In the genomic region with DNA sequence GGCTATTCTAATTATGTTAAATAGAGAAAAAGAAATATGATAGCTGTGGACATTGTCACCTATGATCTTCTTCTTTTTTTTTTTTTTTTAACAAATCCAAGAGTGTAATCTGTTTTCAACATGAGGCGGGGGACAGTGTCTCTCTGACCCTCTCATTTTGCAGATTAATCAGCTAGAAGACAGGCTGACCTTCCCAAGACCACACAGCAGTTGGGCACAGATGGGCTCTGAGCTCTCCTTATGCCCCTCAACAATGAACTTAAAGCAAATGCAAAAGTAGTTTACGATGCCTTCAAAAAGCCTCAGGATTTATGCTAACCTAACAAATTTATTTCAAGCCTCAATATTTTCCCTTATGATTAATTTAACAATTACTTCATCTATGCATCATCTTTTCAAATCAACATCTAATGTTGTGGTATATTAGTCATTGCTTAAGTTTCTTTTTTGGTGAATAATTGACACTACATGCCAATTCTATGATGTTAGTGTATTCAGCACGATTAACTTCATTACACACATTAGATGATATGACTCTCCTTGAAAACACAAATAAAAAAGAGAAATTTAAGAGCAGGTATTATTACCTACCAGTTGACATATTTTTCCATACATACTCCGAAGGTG, we compare ENCODE assay signal across 14 cellular contexts. TPM values are rescaled to one million over a fixed set of nuclear protein-coding genes. Genes with fewer than 3 reads are reported as not detected.
DNase-seq lines count a peak whose midpoint lies in the region; ATAC-seq and TF ChIP-seq lines count a peak whose summit lies in the region.
"Had no signal": no experiment of that assay in that cellular context is flagged by ENCODE, and none has a peak within 500 bp of the region (broad histone marks: within the 10 kb centered on the region; RNA-seq: fewer than 3 reads in every experiment).

No MANE protein-coding gene starts in this region.

- no peak overlapping the region for H3K4me3 Mint-ChIP-seq in chondrocyte (ENCODE audit: unreplicated experiment)

- H3K9me3 Mint-ChIP-seq in chondrocyte (ENCODE audit: low read depth) = no peaks in the 10 kb centered on the region

- peak; percentile 5 for DNase-seq in NCI-H82 (lab: John Stamatoyannopoulos, UW)
- no peak for DNase-seq in NCI-H82 treated with DMSO at 0.1 percent for 48 hours (lab: John Stamatoyannopoulos, UW; ENCODE audit: unreplicated experiment)
- DNase-seq in NCI-H226 = peak; percentile 37
- no peak for DNase-seq in chondrocyte (ENCODE audit: low spot score)
- DNase-seq in MG63 = no peak
- no peak for DNase-seq in germinal center (ENCODE audit: low spot score)
- DNase-seq: 8988T, DND-41, esophagus squamous epithelium, left colon, NCI-H1417, NCI-H526 treated with DMSO at 0.1 percent for 48 hours had no signal

- H3K4me3 ChIP-seq in neutrophil (ENCODE audit: low read depth in 1 of 2, low read length in 1 of 2) = peak overlapping the region; percentile 3 to 46
- H3K4me3 ChIP-seq in MG63 = no peak overlapping the region
- H3K4me3 ChIP-seq: esophagus squamous epithelium had no signal

- no peaks in the 10 kb centered on the region for H3K36me3 Mint-ChIP-seq in chondrocyte (ENCODE audit: low read depth)

- no peaks in the 10 kb centered on the region for H3K36me3 ChIP-seq in neutrophil
- H3K36me3 ChIP-seq in MG63 = no peaks in the 10 kb centered on the region
- H3K36me3 ChIP-seq: esophagus squamous epithelium had no signal

- peak overlapping the region; percentile 99 for H3K27ac ChIP-seq in neutrophil
- H3K27ac ChIP-seq: esophagus squamous epithelium had no signal

- peaks cover 77% of the 10 kb centered on the region for H3K4me1 Mint-ChIP-seq in chondrocyte (ENCODE audit: low read depth)

- no peak for ATAC-seq in HG03571 (IDR thresholded peaks at IDR 0.05; ENCODE audit: unreplicated experiment)
- ATAC-seq: left colon had no signal

- H3K4me1 ChIP-seq in neutrophil (ENCODE audit: control insufficient read depth in 1 of 2, insufficient read depth in 1 of 2, low read depth in 1 of 2, low read length in 1 of 2) = peaks cover 96 to 98% of the 10 kb centered on the region in 2 experiments

- TF ChIP-seq CTCF in chondrocyte (IDR thresholded peaks at IDR 0.05) = no peak
- TF ChIP-seq CTCF in neutrophil (IDR thresholded peaks at IDR 0.05) = no peak

- H3K27me3 ChIP-seq in neutrophil (no peaks in the 10 kb centered on the region), MG63 (no peaks in the 10 kb centered on the region)

- no peaks in the 10 kb centered on the region for H3K9me3 ChIP-seq in neutrophil
- H3K9me3 ChIP-seq in MG63 = no peaks in the 10 kb centered on the region
- H3K9me3 ChIP-seq: esophagus squamous epithelium had no signal

- H3K27ac Mint-ChIP-seq in chondrocyte (ENCODE audit: unreplicated experiment) = peak overlapping the region; percentile 99

- no peaks in the 10 kb centered on the region for H3K27me3 Mint-ChIP-seq in chondrocyte (ENCODE audit: low read depth)

RNA-seq across cellular contexts. Expression of gene NFIL3, which starts 7.4 kb away (rescaled TPM):
- 22.5 to 43.3 TPM (median 43.2 TPM) in 3 replicates for total RNA-seq in chondrocyte
- 0.17 and 2.7 TPM in 2 replicates for total RNA-seq in MG63 (2014; rRNA removed; shearing (Covaris generic); ENCODE audit: low replicate concordance)

RNA-seq across cellular contexts. Expression of gene AUH, which starts 54.5 kb away (rescaled TPM):
- 8.8 to 11.5 TPM (median 9.1 TPM) in 3 replicates for total RNA-seq in chondrocyte
- 6.7 and 16.4 TPM in 2 replicates for total RNA-seq in MG63 (2014; rRNA removed; shearing (Covaris generic); ENCODE audit: low replicate concordance)

Comparison
In these comparisons a context has a peak if more than half of its experiments do, and no peak if none do; other contexts are left out.
1. DNase-seq: peak in NCI-H82 (single experiment) and NCI-H226 (single experiment); none in NCI-H82 treated with DMSO at 0.1 percent for 48 hours (single experiment), chondrocyte (single experiment), MG63 (single experiment) and germinal center (single experiment).